ENCODE assay signal across 17 cellular contexts in genomic region chr1:7111855-7112254, GRCh38.
A peak's percentile ranks its signal among the peaks of the same experiment; 100 is the strongest.
DNase-seq lines count a peak whose midpoint lies in the region; ATAC-seq and TF ChIP-seq lines count a peak whose summit lies in the region.
"Had no signal": no experiment of that assay in that cellular context is flagged by ENCODE, and none has a peak within 500 bp of the region (broad histone marks: within the 10 kb centered on the region; RNA-seq: fewer than 3 reads in every experiment).

No MANE protein-coding gene starts in this region.

- ATAC-seq in WTC11 (peak; percentile 34; the same call in 1 of the 2 replicates), left lobe of liver (peak; percentile 40)

- H3K9me3 ChIP-seq in breast epithelium, result no peaks in the 10 kb centered on the region
- H3K9me3 ChIP-seq: Caco-2 had no signal

- POLR2A ChIA-PET in MCF 10A (lab: Yijun Ruan, JAX) (no interaction called here), WTC11 (lab: Charles Lee) (no interaction called here)

- H3K4me1 ChIP-seq in breast epithelium, result no peaks in the 10 kb centered on the region
- H3K4me1 ChIP-seq: Caco-2 had no signal

- H3K36me3 ChIP-seq in breast epithelium, result no peaks in the 10 kb centered on the region

- H3K9me3 Mint-ChIP-seq in MCF 10A (ENCODE audit: unreplicated experiment), result no peaks in the 10 kb centered on the region
- peaks cover 23% of the 10 kb centered on the region for H3K9me3 Mint-ChIP-seq in WTC11

- H3K27me3 ChIP-seq in breast epithelium, result no peaks in the 10 kb centered on the region

- H3K27me3 Mint-ChIP-seq in MCF 10A (ENCODE audit: insufficient read depth, unreplicated experiment) (no peaks in the 10 kb centered on the region), WTC11 (ENCODE audit: low read depth) (no peaks in the 10 kb centered on the region)
- H3K27me3 Mint-ChIP-seq: CD4-positive, CD25-positive, alpha-beta regulatory T cell had no signal

- intact Hi-C loops in MCF 10A (cut with micrococcal nuclease) (no loop called here), breast epithelium (cut with DNase I; ENCODE audit: low total_unique reads) (no loop called here)

- no peak for TF ChIP-seq POLR2A in breast epithelium (IDR thresholded peaks at IDR 0.05)

- H3K27ac ChIP-seq in breast epithelium, result no peak overlapping the region
- H3K27ac ChIP-seq: GM23248, HL-60 had no signal

- no TSS peak for BruUV-seq in MCF 10A (replicated peaks; lab: Mats Ljungman, UMichigan)

- peak; percentile 24 for DNase-seq in MCF 10A (ENCODE audit: unreplicated experiment)
- DNase-seq in breast epithelium (ENCODE audit: low spot score in 2 of 2), result no peak
- DNase-seq in MV-4-11 (lab: John Stamatoyannopoulos, UW), result peak; percentile 29
- no peak for DNase-seq in WTC11 (ENCODE audit: low spot score)
- DNase-seq in left lobe of liver (ENCODE audit: low spot score), result no peak
- DNase-seq in NCI-H1694 (lab: John Stamatoyannopoulos, UW), result no peak
- DNase-seq in RPMI8226, result no peak
- no peak for DNase-seq in NCI-H187 treated with DMSO at 0.1 percent for 48 hours (lab: John Stamatoyannopoulos, UW)
- DNase-seq: C1 segment of cervical spinal cord; Caco-2; CD4-positive, CD25-positive, alpha-beta regulatory T cell; CD8-positive, alpha-beta memory T cell; GM23248; HCEC 1CT; HFFc6 had no signal

- H3K36me3 Mint-ChIP-seq in MCF 10A (ENCODE audit: insufficient read depth, unreplicated experiment), result no peaks in the 10 kb centered on the region
- peaks cover 13% of the 10 kb centered on the region for H3K36me3 Mint-ChIP-seq in WTC11
- H3K36me3 Mint-ChIP-seq: CD4-positive, CD25-positive, alpha-beta regulatory T cell; CD8-positive, alpha-beta memory T cell had no signal

- CTCF ChIA-PET in MCF 10A (lab: Yijun Ruan, JAX) (interaction anchor here (0.6 to 1.1 kb wide), 5 partner anchors 38 to 95 kb away, joined by 3 to 4 read pairs (median 4); no protein-coding TSS in a partner anchor), WTC11 (lab: Charles Lee) (interaction anchor here (0.7 to 2.5 kb wide), 6 partner anchors 9 to 96 kb away, joined by 3 to 11 read pairs (median 8); no protein-coding TSS in a partner anchor)

- no peak overlapping the region for H3K4me3 ChIP-seq in breast epithelium
- H3K4me3 ChIP-seq: GM23248 had no signal

- no peaks in the 10 kb centered on the region for H3K4me1 Mint-ChIP-seq in MCF 10A (ENCODE audit: insufficient read depth, unreplicated experiment)
- no peaks in the 10 kb centered on the region for H3K4me1 Mint-ChIP-seq in WTC11
- H3K4me1 Mint-ChIP-seq: B cell; CD4-positive, CD25-positive, alpha-beta regulatory T cell; CD8-positive, alpha-beta memory T cell had no signal

- H3K4me3 Mint-ChIP-seq in MCF 10A (ENCODE audit: unreplicated experiment) (no peak overlapping the region), WTC11 (no peak overlapping the region)
- H3K4me3 Mint-ChIP-seq: B cell; CD4-positive, CD25-positive, alpha-beta regulatory T cell; CD8-positive, alpha-beta memory T cell; HFFc6 had no signal

- H3K27ac Mint-ChIP-seq in MCF 10A (ENCODE audit: low read depth, unreplicated experiment) (no peak overlapping the region), WTC11 (no peak overlapping the region)
- H3K27ac Mint-ChIP-seq: B cell; CD4-positive, CD25-positive, alpha-beta regulatory T cell; HFFc6 had no signal

- no peak for TF ChIP-seq CTCF in MCF 10A (IDR thresholded peaks at IDR 0.05; ENCODE audit: unreplicated experiment)
- TF ChIP-seq CTCF in breast epithelium (IDR thresholded peaks at IDR 0.05), result no peak
- TF ChIP-seq CTCF in WTC11 (IDR thresholded peaks at IDR 0.05), result no peak

TF ChIP-seq in WTC11, 78 proteins besides CTCF, POLR2A, EP300 and RAD21:
- TF ChIP-seq HMGXB4 (CRISPR knock-in tag; IDR thresholded peaks at IDR 0.05), result no peak
- no peak for TF ChIP-seq ZNF671 (CRISPR knock-in tag; IDR thresholded peaks at IDR 0.05)
- TF ChIP-seq SMAD4 (CRISPR knock-in tag; IDR thresholded peaks at IDR 0.05), result no peak
- no peak for TF ChIP-seq MAX (CRISPR knock-in tag; IDR thresholded peaks at IDR 0.05)
- no peak for TF ChIP-seq ZSCAN18 (CRISPR knock-in tag; IDR thresholded peaks at IDR 0.05)
- no peak for TF ChIP-seq ZNF232 (CRISPR knock-in tag; IDR thresholded peaks at IDR 0.05)
- TF ChIP-seq ATF1 (CRISPR knock-in tag; IDR thresholded peaks at IDR 0.05), result no peak
- no peak for TF ChIP-seq ZNF317 (CRISPR knock-in tag; IDR thresholded peaks at IDR 0.05; ENCODE audit: borderline replicate concordance, low read depth)

Comparison
In these comparisons a context has a peak if more than half of its experiments do, and no peak if none do; other contexts are left out.
1. DNase-seq: peak in MCF 10A (single experiment) and MV-4-11 (single experiment); none in breast epithelium (0 of 2), WTC11 (single experiment), left lobe of liver (single experiment), NCI-H1694 (single experiment), RPMI8226 (single experiment) and NCI-H187 treated with DMSO at 0.1 percent for 48 hours (single experiment).